Comparison of ENCODE assay signal across 8 cellular contexts in the genomic region with DNA sequence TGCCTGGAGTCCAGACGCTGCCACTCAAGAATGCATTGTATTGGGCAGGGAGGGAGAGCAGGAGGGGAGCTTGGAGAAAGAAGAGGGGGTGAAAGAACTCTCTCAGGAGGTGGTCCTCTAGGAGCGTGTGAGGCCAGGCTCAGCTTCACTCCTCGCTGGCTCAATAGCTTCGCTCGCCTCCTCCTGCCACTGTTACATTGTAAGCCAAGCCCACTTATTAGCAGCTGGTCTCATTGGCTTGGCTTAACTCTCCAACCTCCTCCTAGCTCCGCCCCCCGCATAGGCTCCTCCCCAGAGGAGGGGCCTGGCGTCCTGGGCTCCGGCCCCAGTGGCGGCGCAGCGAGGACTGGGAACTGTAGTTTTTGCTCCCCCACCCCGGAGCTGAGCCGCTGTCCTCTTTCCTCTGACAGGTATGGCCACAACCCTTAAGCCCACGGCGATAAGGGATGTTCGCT. TPM values are rescaled to one million over a fixed set of nuclear protein-coding genes. Genes with fewer than 3 reads are reported as not detected.
DNase-seq lines count a peak whose midpoint lies in the region; ATAC-seq and TF ChIP-seq lines count a peak whose summit lies in the region.

KCNN3 (minus strand) TSS at position 165 of the 455 bp plus-strand sequence. CDS start 317 bp downstream, outside the sequence.

- peaks cover 30% of the 10 kb centered on the region for H3K79me2 ChIP-seq in neural cell (replicated peaks; ENCODE audit: insufficient read depth, low read length)

- no peaks in the 10 kb centered on the region for H3K9me3 Mint-ChIP-seq in activated T-helper 2 cell treated with anti-CD3 and anti-CD28 coated beads, Interferon-gamma antibody, Interleukin-2, Interleukin-4, amounts not matched to agents 10 μg/mL and 5 μg/mL and 100 μg/mL, durations not matched to agents 14 hours and 24 hours and 36 hours

- peak within 1 kb of the TSS; percentile 71 for H3K9ac ChIP-seq in neural cell (ENCODE audit: low read length)

- peak; percentile 40 for TF ChIP-seq RAD21 in neural cell (conservative IDR thresholded peaks at IDR 0.05)

- H3K27me3 Mint-ChIP-seq in activated T-helper 2 cell treated with anti-CD3 and anti-CD28 coated beads, Interferon-gamma antibody, Interleukin-2, Interleukin-4, amounts not matched to agents 10 μg/mL and 5 μg/mL and 100 μg/mL, durations not matched to agents 14 hours and 24 hours and 36 hours (ENCODE audit: low read depth) = peaks cover 42% of the 10 kb centered on the region

- DNase-seq in DMS53 (lab: John Stamatoyannopoulos, UW) = peak; percentile 97
- peak; percentile 92 for DNase-seq in KBM-7
- peak; percentile 86 to 96 (median 94) for DNase-seq in Peyer's patch
- peak; percentile 79 for DNase-seq in activated T-helper 2 cell treated with anti-CD3 and anti-CD28 coated beads, Interferon-gamma antibody, Interleukin-2, Interleukin-4, amounts not matched to agents 10 μg/mL and 5 μg/mL and 100 μg/mL, durations not matched to agents 14 hours and 24 hours and 36 hours (ENCODE audit: low spot score)
- DNase-seq in fibroblast of the conjunctiva (ENCODE audit: low read depth) = peak; percentile 75
- peak; percentile 94 for DNase-seq in stomach

- H3K4me2 ChIP-seq in neural cell (ENCODE audit: low read length) = peak within 1 kb of the TSS; percentile 45

- H3K27me3 ChIP-seq in Peyer's patch (no peaks in the 10 kb centered on the region), neural cell (ENCODE audit: insufficient read depth, low read depth, low read length) (no peaks in the 10 kb centered on the region), stomach (peaks cover 0 to 51% (median 37%) of the 10 kb centered on the region in 3 donors)

- no peaks in the 10 kb centered on the region for H3K36me3 Mint-ChIP-seq in activated T-helper 2 cell treated with anti-CD3 and anti-CD28 coated beads, Interferon-gamma antibody, Interleukin-2, Interleukin-4, amounts not matched to agents 10 μg/mL and 5 μg/mL and 100 μg/mL, durations not matched to agents 14 hours and 24 hours and 36 hours (ENCODE audit: low read depth)

- peak; percentile 79 for ATAC-seq in GM21723 (IDR thresholded peaks at IDR 0.05; ENCODE audit: unreplicated experiment)

- H3K27ac ChIP-seq in Peyer's patch = peak within 1 kb of the TSS in 2 of 4 donors; percentile 23 to 55
- peak within 1 kb of the TSS; percentile 81 for H3K27ac ChIP-seq in neural cell (ENCODE audit: low read length)
- H3K27ac ChIP-seq in stomach = peak within 1 kb of the TSS in 2 of 5 donors; percentile 47 to 51

- TF ChIP-seq EP300 in neural cell (conservative IDR thresholded peaks at IDR 0.05; ENCODE audit: poor library complexity, severe bottlenecking) (no peak), stomach (IDR thresholded peaks at IDR 0.05) (no peak)

- H3K9me3 ChIP-seq in Peyer's patch (no peaks in the 10 kb centered on the region), neural cell (ENCODE audit: low read length) (no peaks in the 10 kb centered on the region), stomach (no peaks in the 10 kb centered on the region)

- H2AFZ ChIP-seq in neural cell (ENCODE audit: low read depth, low read length) = no peak within 1 kb of the TSS

- H4K20me1 ChIP-seq in neural cell (ENCODE audit: insufficient read depth) = no peaks in the 10 kb centered on the region

- H3K27ac Mint-ChIP-seq in activated T-helper 2 cell treated with anti-CD3 and anti-CD28 coated beads, Interferon-gamma antibody, Interleukin-2, Interleukin-4, amounts not matched to agents 10 μg/mL and 5 μg/mL and 100 μg/mL, durations not matched to agents 14 hours and 24 hours and 36 hours = no peak within 1 kb of the TSS

- H3K9me2 ChIP-seq in neural cell (ENCODE audit: insufficient read depth, low read length) = no peaks in the 10 kb centered on the region

- TF ChIP-seq POLR2A in Peyer's patch (IDR thresholded peaks at IDR 0.05) (no peak), stomach (IDR thresholded peaks at IDR 0.05) (no peak)

- H3K4me1 Mint-ChIP-seq in activated T-helper 2 cell treated with anti-CD3 and anti-CD28 coated beads, Interferon-gamma antibody, Interleukin-2, Interleukin-4, amounts not matched to agents 10 μg/mL and 5 μg/mL and 100 μg/mL, durations not matched to agents 14 hours and 24 hours and 36 hours (ENCODE audit: low read depth) = peaks cover 31% of the 10 kb centered on the region

- no peak within 1 kb of the TSS for H3K4me3 Mint-ChIP-seq in activated T-helper 2 cell treated with anti-CD3 and anti-CD28 coated beads, Interferon-gamma antibody, Interleukin-2, Interleukin-4, amounts not matched to agents 10 μg/mL and 5 μg/mL and 100 μg/mL, durations not matched to agents 14 hours and 24 hours and 36 hours (ENCODE audit: low read depth)

- TF ChIP-seq CTCF in Peyer's patch (IDR thresholded peaks at IDR 0.05) (no peak), neural cell (IDR thresholded peaks at IDR 0.05; ENCODE audit: poor library complexity, severe bottlenecking) (no peak), stomach (IDR thresholded peaks at IDR 0.05) (no peak)

- peak within 1 kb of the TSS; percentile 2 to 41 (median 19) for H3K4me3 ChIP-seq in Peyer's patch
- H3K4me3 ChIP-seq in neural cell (ENCODE audit: low read length) = peak within 1 kb of the TSS; percentile 80
- H3K4me3 ChIP-seq in stomach = peak within 1 kb of the TSS; percentile 35 to 44 (median 38)

- peaks cover 7% of the 10 kb centered on the region for H3F3A ChIP-seq in neural cell (ENCODE audit: insufficient read depth, low read length, poor library complexity, severe bottlenecking)

- H3K36me3 ChIP-seq in Peyer's patch = no peaks in the 10 kb centered on the region
- H3K36me3 ChIP-seq in neural cell (ENCODE audit: insufficient read depth, low read length) = no peaks in the 10 kb centered on the region
- H3K36me3 ChIP-seq in stomach = no peaks in the 10 kb centered on the region

- peaks cover 0 to 15% (median 4%) of the 10 kb centered on the region in 4 donors for H3K4me1 ChIP-seq in Peyer's patch
- H3K4me1 ChIP-seq in stomach = peaks cover 5 to 51% (median 35%) of the 10 kb centered on the region in 4 donors

- WGBS in stomach, 5 donors = 1 to 3% (median 2%) methylated on average over 16 to 17 of the region's 17 CpGs

- in situ Hi-C loops in KBM-7 (cut with MboI; ENCODE audit: low pct_unique_long_range_greater_than_20kb, low sequenced_read_pairs) = no loop called here

- intact Hi-C loops in activated T-helper 2 cell treated with anti-CD3 and anti-CD28 coated beads, Interferon-gamma antibody, Interleukin-2, Interleukin-4, amounts not matched to agents 10 μg/mL and 5 μg/mL and 100 μg/mL, durations not matched to agents 14 hours and 24 hours and 36 hours (cut with micrococcal nuclease) = no loop called here
- intact Hi-C loops in stomach (cut with DNase I; ENCODE audit: low total_unique reads) = loop anchor here (10.0 kb wide), 1 partner anchor 385 kb away; no protein-coding TSS in a partner anchor

TF ChIP-seq in neural cell, 6 proteins besides CTCF, POLR2A, EP300 and RAD21:
- TF ChIP-seq REST (IDR thresholded peaks at IDR 0.05; ENCODE audit: borderline replicate concordance) = peak; percentile 61
- no peak for TF ChIP-seq EZH2 (IDR thresholded peaks at IDR 0.05; ENCODE audit: borderline replicate concordance, insufficient read depth, low read length, poor library complexity, severe bottlenecking)
- no peak for TF ChIP-seq SMC3 (conservative IDR thresholded peaks at IDR 0.05; ENCODE audit: poor library complexity)
- peak; percentile 96 for TF ChIP-seq POLR2AphosphoS5 (IDR thresholded peaks at IDR 0.05)
- peak; percentile 47 for TF ChIP-seq MXI1 (conservative IDR thresholded peaks at IDR 0.05; ENCODE audit: poor library complexity, severe bottlenecking)
- peak; percentile 64 for TF ChIP-seq TAF1 (IDR thresholded peaks at IDR 0.05; ENCODE audit: low read depth)

RNA-seq across cellular contexts. Expression of gene KCNN3, which starts in this region (rescaled TPM):
- total RNA-seq in Peyer's patch = 1 to 10 TPM in 3 of 4 donors, under 1 TPM in 1; 0.85 to 1.7 (median 1.2) TPM
- total RNA-seq in activated T-helper 2 cell treated with anti-CD3 and anti-CD28 coated beads, Interferon-gamma antibody, Interleukin-2, Interleukin-4, amounts not matched to agents 10 μg/mL and 5 μg/mL and 100 μg/mL, durations not matched to agents 14 hours and 24 hours and 36 hours = 0.39 and 0.91 TPM in 2 replicates
- polyA plus RNA-seq in neural cell = 2.2 and 2.4 TPM in 2 replicates
- polyA minus RNA-seq in neural cell = 7.1 and 10.3 TPM in 2 replicates
- total RNA-seq in stomach = 10 to 100 TPM in 1 of 5 donors, 1 to 10 TPM in 4; 1.2 to 10.7 (median 3.5) TPM
- polyA plus RNA-seq in stomach = under 1 TPM; 0.19 to 0.31 (median 0.25) TPM

Comparison
In these comparisons a context has a peak if more than half of its experiments do, and no peak if none do; other contexts are left out.
1. Peak in DNase-seq in activated T-helper 2 cell treated with anti-CD3 and anti-CD28 coated beads, Interferon-gamma antibody, Interleukin-2, Interleukin-4, amounts not matched to agents 10 μg/mL and 5 μg/mL and 100 μg/mL, durations not matched to agents 14 hours and 24 hours and 36 hours; RNA of the gene not detected or under 1 TPM.
2. H3K4me3 ChIP-seq: peak in every context shown above with its lines; median percentile 80 in neural cell; 38 in stomach; 19 in Peyer's patch.